ENCODE assay signal across 13 cellular contexts in genomic region chr12:96513681-96514080, GRCh38.
"Had no signal": no experiment of that assay in that cellular context is flagged by ENCODE, and none has a peak within 500 bp of the region (broad histone marks: within the 10 kb centered on the region; RNA-seq: fewer than 3 reads in every experiment).

No MANE protein-coding gene starts in this region.

- H3K36me3 ChIP-seq: heart right ventricle, ovary, right atrium auricular region had no signal

- H3K9me3 ChIP-seq: heart right ventricle, ovary, right atrium auricular region had no signal

- ATAC-seq: activated naive CD4-positive, alpha-beta T cell treated with anti-CD3 and anti-CD28 coated beads, Interleukin-2, amount 50 U/mL, for 72 hours; heart right ventricle; stimulated activated effector memory CD8-positive, alpha-beta T cell treated with anti-CD3 and anti-CD28 coated beads, Interleukin-12 subunit alpha, Interleukin-12 subunit beta, amount 100 ng/mL, for 72 hours had no signal

- H3K4me3 ChIP-seq: heart right ventricle, ovary, right atrium auricular region had no signal

- H3K27me3 ChIP-seq: heart right ventricle, ovary, right atrium auricular region had no signal

- DNase-seq: activated CD4-positive, alpha-beta T cell treated with anti-CD3 and anti-CD28 coated beads, Interleukin-2, amount 50 U/mL, for 4 hours; activated CD4-positive, CD25-positive, alpha-beta regulatory T cell treated with anti-CD3 and anti-CD28 coated beads, Interleukin-2, amount 50 U/mL, for 72 hours; activated effector memory CD4-positive, alpha-beta T cell treated with anti-CD3 and anti-CD28 coated beads, Interleukin-2, amount 50 U/mL, for 16 hours; activated T-cell treated with anti-CD3 and anti-CD28 coated beads, Interleukin-2, amount 50 U/mL, for 1 hour; anterior cingulate cortex; cerebellar nuclear complex; heart right ventricle; ovary; small intestine; SW 1271 had no signal

- H3K27ac ChIP-seq: heart right ventricle, ovary, right atrium auricular region had no signal
